Comparison of ENCODE assay signal across 19 cellular contexts in the genomic region with DNA sequence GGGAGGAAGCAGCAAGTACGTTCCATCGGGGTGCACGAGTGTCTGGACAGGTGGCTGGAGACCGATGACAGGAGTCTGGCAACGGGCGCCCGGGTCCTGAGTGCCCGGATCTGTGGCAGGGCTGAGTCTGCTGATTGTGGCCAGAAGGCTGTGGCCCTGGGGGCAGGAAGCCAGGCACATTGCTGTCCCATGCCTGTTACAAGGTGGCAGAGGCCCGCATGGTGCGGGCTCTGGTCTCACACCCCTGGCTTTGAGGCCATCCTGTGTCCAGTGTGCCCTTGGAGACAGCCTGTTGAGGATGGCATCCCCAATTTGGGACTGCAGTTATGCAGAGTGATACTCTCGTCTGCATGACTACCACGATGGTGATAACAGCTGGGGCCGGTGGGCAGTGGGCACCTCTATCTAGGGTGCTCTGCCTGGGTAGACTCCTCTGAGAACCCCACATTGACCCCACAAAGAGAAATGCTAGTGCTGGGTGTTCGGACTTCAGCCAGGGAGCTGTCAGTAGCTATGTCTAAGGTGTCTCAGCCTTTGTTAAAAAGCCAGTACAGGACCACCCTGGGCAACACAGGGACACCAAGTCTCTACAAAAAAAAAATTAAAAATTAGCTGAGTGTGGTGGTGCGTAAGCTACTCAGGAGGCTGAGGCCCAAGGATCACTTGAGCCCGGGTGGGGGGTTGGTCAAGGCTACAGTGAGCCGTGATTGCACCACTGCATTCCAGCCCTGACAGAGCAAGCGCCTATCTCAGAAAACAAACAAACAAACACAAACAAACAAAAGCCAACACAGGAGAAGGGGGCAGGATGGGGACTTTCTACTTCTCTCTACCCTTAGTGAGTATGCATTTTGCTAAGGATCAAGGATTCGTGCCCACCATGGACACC.
DNase-seq lines count a peak whose midpoint lies in the region; ATAC-seq, FAIRE-seq and TF ChIP-seq lines count a peak whose summit lies in the region.
"Had no signal": no experiment of that assay in that cellular context is flagged by ENCODE, and none has a peak within 500 bp of the region (broad histone marks: within the 10 kb centered on the region; RNA-seq: fewer than 3 reads in every experiment).

No MANE protein-coding gene starts in this region.

- ATAC-seq in RWPE2 (ENCODE audit: low read depth), result no peak
- ATAC-seq in HG03432 (IDR thresholded peaks at IDR 0.05; ENCODE audit: unreplicated experiment), result no peak

- H3K4me1 ChIP-seq in BLaER1, result peaks cover 100% of the 10 kb centered on the region
- no peaks in the 10 kb centered on the region for H3K4me1 ChIP-seq in RWPE2 (ENCODE audit: insufficient read depth, poor library complexity, severe bottlenecking)
- peaks cover 79% of the 10 kb centered on the region for H3K4me1 ChIP-seq in left ventricle myocardium inferior

- H3K4me3 ChIP-seq in BLaER1 (no peak overlapping the region), RWPE2 (ENCODE audit: severe bottlenecking) (no peak overlapping the region), left ventricle myocardium inferior (no peak overlapping the region)
- H3K4me3 ChIP-seq: GM23248, MG63, SJCRH30 had no signal

- no peak for TF ChIP-seq CTCF in RWPE2 (IDR thresholded peaks at IDR 0.05; ENCODE audit: poor library complexity, severe bottlenecking)
- TF ChIP-seq CTCF in left ventricle myocardium inferior (IDR thresholded peaks at IDR 0.05; ENCODE audit: borderline replicate concordance), result no peak

- H4K20me1 ChIP-seq in BLaER1, result no peaks in the 10 kb centered on the region

- H3K36me3 ChIP-seq in BLaER1 (no peaks in the 10 kb centered on the region), RWPE2 (ENCODE audit: low read depth) (no peaks in the 10 kb centered on the region), left ventricle myocardium inferior (no peaks in the 10 kb centered on the region)
- H3K36me3 ChIP-seq: MG63, SJCRH30 had no signal

- no peak overlapping the region for H3K9ac ChIP-seq in BLaER1
- H3K9ac ChIP-seq: GM23248 had no signal

- no peaks in the 10 kb centered on the region for H3K27me3 ChIP-seq in BLaER1
- H3K27me3 ChIP-seq in RWPE2 (ENCODE audit: insufficient read depth, poor library complexity, severe bottlenecking), result no peaks in the 10 kb centered on the region
- no peaks in the 10 kb centered on the region for H3K27me3 ChIP-seq in left ventricle myocardium inferior (ENCODE audit: low read depth)
- H3K27me3 ChIP-seq: MG63, SJCRH30 had no signal

- H3K27ac ChIP-seq in BLaER1 (peak overlapping the region; percentile 14; the same call in 1 of the 2 replicates), RWPE2 (ENCODE audit: poor library complexity, severe bottlenecking) (no peak overlapping the region), left ventricle myocardium inferior (replicated peaks) (no peak overlapping the region)
- H3K27ac ChIP-seq: GM23248, SJCRH30 had no signal

- H3K9me3 ChIP-seq in BLaER1 (no peaks in the 10 kb centered on the region), RWPE2 (ENCODE audit: severe bottlenecking) (no peaks in the 10 kb centered on the region), left ventricle myocardium inferior (replicated peaks) (no peaks in the 10 kb centered on the region)
- H3K9me3 ChIP-seq: Caco-2, MG63, SJCRH30 had no signal

- peak; percentile 39 for DNase-seq in RWPE2 (ENCODE audit: low spot score)
- DNase-seq in left ventricle myocardium inferior, result peak; percentile 53
- peak; percentile 89 for DNase-seq in mesenteric fat pad (ENCODE audit: low spot score)
- DNase-seq in islet precursor cell, result no peak
- DNase-seq in NCI-H774 (lab: John Stamatoyannopoulos, UW), result no peak
- DNase-seq in HTR-8/SVneo (ENCODE audit: insufficient read length, low spot score), result no peak
- DNase-seq: Caco-2, DMS53, GM23248, MG63, NCI-H1105, NCI-H187, NCI-H446 treated with DMSO at 0.1 percent for 48 hours, NCI-H82, SJCRH30 had no signal

- FAIRE-seq in HTR-8/SVneo (lab: Jason Lieb, UNC), result no peak
- FAIRE-seq: A204.1, GM12891 had no signal

- intact Hi-C loops in left ventricle myocardium inferior (cut with micrococcal nuclease), result no loop called here

- H3K4me2 ChIP-seq in BLaER1, result peak overlapping the region; percentile 59

Comparison
In these comparisons a context has a peak if more than half of its experiments do, and no peak if none do; other contexts are left out.
1. DNase-seq: peak in RWPE2 (single experiment), left ventricle myocardium inferior (single experiment) and mesenteric fat pad (single experiment); none in islet precursor cell (single experiment), NCI-H774 (single experiment) and HTR-8/SVneo (single experiment).